Comparison of ENCODE assay signal across 9 cellular contexts in genomic region chr22:23749747-23750373, GRCh38. TPM values are rescaled to one million over a fixed set of nuclear protein-coding genes. Genes with fewer than 3 reads are reported as not detected.
DNase-seq lines count a peak whose midpoint lies in the region; ATAC-seq and TF ChIP-seq lines count a peak whose summit lies in the region.
"Had no signal": no experiment of that assay in that cellular context is flagged by ENCODE, and none has a peak within 500 bp of the region (broad histone marks: within the 10 kb centered on the region; RNA-seq: fewer than 3 reads in every experiment).

No MANE protein-coding gene starts in this region.

- peaks cover 18% of the 10 kb centered on the region for H3K4me1 Mint-ChIP-seq in mesothelial cell of epicardium

- H3K36me3 ChIP-seq in BE2C (peaks cover 3% of the 10 kb centered on the region), IMR-90 (ENCODE audit: control insufficient read depth, insufficient read depth, low read length) (peaks cover 3% of the 10 kb centered on the region), gastroesophageal sphincter (peaks cover 0 to 10% of the 10 kb centered on the region in 2 donors)

- no peak overlapping the region for H4K5ac ChIP-seq in IMR-90 (ENCODE audit: low read depth, low read length)

- no peak overlapping the region for H3K27ac ChIP-seq in IMR-90 (ENCODE audit: insufficient read depth, low read length)
- H3K27ac ChIP-seq in gastroesophageal sphincter = peak overlapping the region in 1 of 4 donors; percentile 91

- H3K27ac Mint-ChIP-seq in mesothelial cell of epicardium = peak overlapping the region; percentile 96

- H3K4me3 Mint-ChIP-seq in mesothelial cell of epicardium = peak overlapping the region; percentile 76

- H2AFZ ChIP-seq in IMR-90 (replicated peaks; ENCODE audit: low read length, poor library complexity) = peak overlapping the region; percentile 74

- H3K18ac ChIP-seq in IMR-90 (ENCODE audit: low read depth, low read length) = no peak overlapping the region

- H3K9ac ChIP-seq in IMR-90 (ENCODE audit: low read depth, low read length) = 0 out of 2 replicates have a peak overlapping the region, but pooled peaks have one; percentile 77

- POLR2A ChIA-PET in IMR-90 (lab: Charles Lee; ENCODE audit: unreplicated experiment) (no interaction called here), HEK293T (lab: Yijun Ruan, JAX) (interaction anchor here (1.4 to 3.3 kb wide), 6 partner anchors 12 to 122 kb away, joined by 3 to 19 read pairs (median 8); partner anchors contain the start of genes C22orf15, CHCHD10 and SLC2A11)

- H2BK120ac ChIP-seq in IMR-90 (ENCODE audit: low read depth, low read length) = no peak overlapping the region

- no peak for TF ChIP-seq EP300 in gastroesophageal sphincter (IDR thresholded peaks at IDR 0.05)

- H3K4me2 ChIP-seq in IMR-90 (ENCODE audit: low read depth, low read length) = peak overlapping the region; percentile 99

- DNase-seq in BE2C (no peak), IMR-90 (no peak), astrocyte of the spinal cord (ENCODE audit: low read depth, low spot score) (no peak), mesothelial cell of epicardium (ENCODE audit: low spot score in 2 of 2, unreplicated experiment in 2 of 2) (no peak), NCI-H2029 treated with DMSO at 0.1 percent for 48 hours (lab: John Stamatoyannopoulos, UW) (no peak), HEK293T (ENCODE audit: extremely low spot score) (no peak)
- no peak for DNase-seq in stimulated activated CD8-positive, alpha-beta memory T cell treated with anti-CD3 and anti-CD28 coated beads, Interleukin-4, amount 100 ng/mL, for 48 hours
- DNase-seq: SHP77 treated with DMSO at 0.1 percent for 48 hours had no signal

- H3K27me3 ChIP-seq in BE2C (no peaks in the 10 kb centered on the region), IMR-90 (ENCODE audit: control insufficient read depth, insufficient read depth, low read length) (no peaks in the 10 kb centered on the region), gastroesophageal sphincter (no peaks in the 10 kb centered on the region)

- H4K20me1 ChIP-seq in IMR-90 (ENCODE audit: insufficient read depth, low read length) = no peaks in the 10 kb centered on the region

- H3K4me3 ChIP-seq in BE2C (ENCODE audit: low read depth, low read length) (peak overlapping the region; percentile 72), IMR-90 (ENCODE audit: insufficient read depth, low read depth, low read length) (peak overlapping the region; percentile 85; the same call in 1 of the 2 replicates), astrocyte of the spinal cord (ENCODE audit: low read depth, low read length) (peak overlapping the region; percentile 78), gastroesophageal sphincter (peak overlapping the region in 1 of 2 donors; percentile 69)

- H3K36me3 Mint-ChIP-seq in mesothelial cell of epicardium = peaks cover 13% of the 10 kb centered on the region

- no peak overlapping the region; the same call in 1 of the 2 replicates for H2AK5ac ChIP-seq in IMR-90 (ENCODE audit: low read depth, low read length)

- WGBS in IMR-90 (ENCODE audit: extremely low coverage in 2 of 2, insufficient read length in 1 of 2), 2 experiments = 87% methylated on average over 11 of the region's 13 CpGs; no CpG with 5 or more reads in 1 of the 2 experiments
- WGBS in gastroesophageal sphincter (ENCODE audit: low coverage in 1 of 2), 2 donors = 55 to 61% methylated on average over 12 to 13 of the region's 13 CpGs

- CTCF ChIA-PET in IMR-90 (lab: Yijun Ruan, JAX) = interaction anchor here (1.1 kb wide), 1 partner anchor 22 kb away, joined by 8 read pairs; no protein-coding TSS in a partner anchor
- CTCF ChIA-PET in HEK293T (lab: Yijun Ruan, JAX) = interaction anchor here (0.6 to 0.8 kb wide), 3 partner anchors 16 to 27 kb away, joined by 3 read pairs; partner anchors contain the start of gene CHCHD10

- no peak overlapping the region for H2BK5ac ChIP-seq in IMR-90 (ENCODE audit: low read depth, low read length, poor library complexity, severe bottlenecking)

- no peak overlapping the region for H2BK15ac ChIP-seq in IMR-90 (ENCODE audit: low read depth, low read length)

- no peak overlapping the region for H2BK20ac ChIP-seq in IMR-90 (ENCODE audit: low read depth, low read length)

- H3K9me3 ChIP-seq in BE2C = no peaks in the 10 kb centered on the region
- H3K9me3 ChIP-seq in IMR-90 (ENCODE audit: control insufficient read depth, insufficient read depth, low read length) = no peaks in the 10 kb centered on the region
- H3K9me3 ChIP-seq in gastroesophageal sphincter = no peaks in the 10 kb centered on the region

- no peak overlapping the region for H3K56ac ChIP-seq in IMR-90 (ENCODE audit: extremely low read depth, insufficient read depth, low read length)

- dilution Hi-C loops in IMR-90 (cut with HindIII; ENCODE audit: low sequenced_read_pairs, unreplicated experiment) = no loop called here

- no peak for TF ChIP-seq POLR2A in IMR-90 (IDR thresholded peaks at IDR 0.05; ENCODE audit: low read depth, low read length)
- TF ChIP-seq POLR2A in gastroesophageal sphincter (IDR thresholded peaks at IDR 0.05) = no peak

- in situ Hi-C loops in IMR-90 (cut with MboI; ENCODE audit: low sequenced_read_pairs) (no loop called here), astrocyte of the spinal cord (cut with HindIII; ENCODE audit: low sequenced_read_pairs) (no loop called here)

- intact Hi-C loops in IMR-90 (cut with micrococcal nuclease) = no loop called here

- 0 out of 2 replicates have a peak overlapping the region, but pooled peaks have one; percentile 22 for H3K14ac ChIP-seq in IMR-90 (replicated peaks; ENCODE audit: low read depth, low read length)

- H3K4me1 ChIP-seq in BE2C = peaks cover 2% of the 10 kb centered on the region; the same call in 1 of the 2 replicates
- H3K4me1 ChIP-seq in IMR-90 (ENCODE audit: control insufficient read depth, insufficient read depth, low read length) = peaks cover 4% of the 10 kb centered on the region
- H3K4me1 ChIP-seq in gastroesophageal sphincter = peaks cover 0 to 30% (median 11%) of the 10 kb centered on the region in 3 donors

- no peak overlapping the region; a peak in 2 of 4 replicates for H4K8ac ChIP-seq in IMR-90 (ENCODE audit: low read depth in 2 of 2, low read length in 2 of 2)

- peaks cover 12 to 31% of the 10 kb centered on the region in 2 experiments for H3K79me1 ChIP-seq in IMR-90 (ENCODE audit: low read depth in 1 of 2, low read length in 2 of 2)

- ATAC-seq in IMR-90 (ENCODE audit: low read depth) = no peak
- ATAC-seq in gastroesophageal sphincter = no peak

- TF ChIP-seq CTCF in BE2C (IDR thresholded peaks at IDR 0.05; ENCODE audit: low read depth, low read length) (no peak), IMR-90 (conservative IDR thresholded peaks at IDR 0.05; ENCODE audit: low read depth, low read length) (no peak), astrocyte of the spinal cord (IDR thresholded peaks at IDR 0.05; ENCODE audit: low read depth, low read length) (no peak), mesothelial cell of epicardium (IDR thresholded peaks at IDR 0.05; ENCODE audit: unreplicated experiment) (no peak), gastroesophageal sphincter (IDR thresholded peaks at IDR 0.05) (no peak)

- peak overlapping the region; percentile 48; the same call in 1 of the 2 replicates for H3K23ac ChIP-seq in IMR-90 (ENCODE audit: low read depth, low read length)

- peaks cover 5% of the 10 kb centered on the region for H3K9me1 ChIP-seq in IMR-90 (ENCODE audit: insufficient read depth, low read length)

- H4K91ac ChIP-seq in IMR-90 (ENCODE audit: insufficient read depth, low read depth, low read length) = no peak overlapping the region

- peak overlapping the region; percentile 73 for H2AK9ac ChIP-seq in IMR-90 (replicated peaks; ENCODE audit: low read depth, low read length, poor library complexity)

- BruUV-seq in IMR-90 (replicated peaks; lab: Mats Ljungman, UMichigan) = no TSS peak

- no peaks in the 10 kb centered on the region for H3K27me3 Mint-ChIP-seq in mesothelial cell of epicardium (ENCODE audit: low read depth)

- H3K9me3 Mint-ChIP-seq in mesothelial cell of epicardium = peaks cover 4% of the 10 kb centered on the region

- no peak for TF ChIP-seq RAD21 in IMR-90 (IDR thresholded peaks at IDR 0.05; ENCODE audit: low read length)

- H3K4ac ChIP-seq in IMR-90 (ENCODE audit: low read depth, low read length) = peak overlapping the region; percentile 15; the same call in 1 of the 2 replicates

RNA-seq across cellular contexts. Expression of gene ZNF70, which starts 1.1 kb away (rescaled TPM):
- 3.0 TPM for polyA plus RNA-seq in BE2C (2012; ENCODE audit: insufficient read depth, insufficient read length, low read depth)
- total RNA-seq in IMR-90 (2012; rRNA removed) (3.9 and 4.3 TPM in 2 replicates), mesothelial cell of epicardium (17.8 to 18.7 TPM (median 18.2 TPM) in 3 replicates), gastroesophageal sphincter (1 to 10 TPM; 3.5 to 8.0 (median 5.5) TPM)
- 1.8 and 2.3 TPM in 2 replicates for polyA plus RNA-seq in IMR-90 (2012; rRNA removed)
- 0.92 and 1.1 TPM in 2 replicates for polyA plus RNA-seq in IMR-90 (2012; cell fraction: cytosol; rRNA removed)
- polyA plus RNA-seq in IMR-90 (2012; cell fraction: nucleus; rRNA removed; ENCODE audit: low replicate concordance) = 2.0 and 2.7 TPM in 2 replicates

RNA-seq across cellular contexts. Expression of gene VPREB3, which starts 4.4 kb away (rescaled TPM):
- 1.8 TPM for polyA plus RNA-seq in BE2C (2012; ENCODE audit: insufficient read depth, insufficient read length, low read depth)
- total RNA-seq in IMR-90 (2012; rRNA removed) = not detected in 2 replicates
- not detected in 2 replicates for polyA plus RNA-seq in IMR-90 (2012; rRNA removed)
- polyA plus RNA-seq in IMR-90 (2012; cell fraction: cytosol; rRNA removed) = not detected in 2 replicates
- polyA plus RNA-seq in IMR-90 (2012; cell fraction: nucleus; rRNA removed; ENCODE audit: low replicate concordance) = not detected in 2 replicates
- 0.52 TPM in 1 of 3 replicates, not detected in the others for total RNA-seq in mesothelial cell of epicardium
- total RNA-seq in gastroesophageal sphincter = 1 to 10 TPM in 1 of 4 donors, not detected in 3; 1.9 TPM

RNA-seq across cellular contexts. Expression of gene C22orf15, which starts 12.9 kb away (rescaled TPM):
- polyA plus RNA-seq in BE2C (2012; ENCODE audit: insufficient read depth, insufficient read length, low read depth) = 1.1 TPM
- 1.7 and 2.3 TPM in 2 replicates for total RNA-seq in IMR-90 (2012; rRNA removed)
- 3.1 and 3.5 TPM in 2 replicates for polyA plus RNA-seq in IMR-90 (2012; rRNA removed)
- polyA plus RNA-seq in IMR-90 (2012; cell fraction: cytosol; rRNA removed) = 4.2 and 4.6 TPM in 2 replicates
- polyA plus RNA-seq in IMR-90 (2012; cell fraction: nucleus; rRNA removed; ENCODE audit: low replicate concordance) = 7.1 and 11.0 TPM in 2 replicates
- 0.36 to 0.82 TPM (median 0.52 TPM) in 3 replicates for total RNA-seq in mesothelial cell of epicardium
- total RNA-seq in gastroesophageal sphincter = under 1 TPM in 2 of 4 donors, not detected in 2; 0.54 to 0.81 TPM

RNA-seq across cellular contexts. Expression of gene CHCHD10, which starts 17.9 kb away (rescaled TPM):
- polyA plus RNA-seq in BE2C (2012; ENCODE audit: insufficient read depth, insufficient read length, low read depth) = 349 TPM
- total RNA-seq in IMR-90 (2012; rRNA removed) (1.4 and 2.2 TPM in 2 replicates), mesothelial cell of epicardium (56.6 to 61.9 TPM (median 61.8 TPM) in 3 replicates), gastroesophageal sphincter (10 to 100 TPM in 3 of 4 donors, 1 to 10 TPM in 1; 2.0 to 40.6 (median 28.1) TPM)
- 10.8 and 11.2 TPM in 2 replicates for polyA plus RNA-seq in IMR-90 (2012; rRNA removed)
- 3.3 and 4.8 TPM in 2 replicates for polyA plus RNA-seq in IMR-90 (2012; cell fraction: cytosol; rRNA removed)
- polyA plus RNA-seq in IMR-90 (2012; cell fraction: nucleus; rRNA removed; ENCODE audit: low replicate concordance) = 1.6 and 4.7 TPM in 2 replicates

RNA-seq across cellular contexts. Expression of gene MMP11, which starts 22.8 kb away (rescaled TPM):
- polyA plus RNA-seq in BE2C (2012; ENCODE audit: insufficient read depth, insufficient read length, low read depth) = 9.5 TPM
- total RNA-seq in IMR-90 (2012; rRNA removed) (1.4 and 2.2 TPM in 2 replicates), mesothelial cell of epicardium (510 to 566 TPM (median 528 TPM) in 3 replicates), gastroesophageal sphincter (10 to 100 TPM in 2 of 4 donors, 1 to 10 TPM in 2; 2.3 to 11.0 (median 9.7) TPM)
- polyA plus RNA-seq in IMR-90 (2012; rRNA removed) = 5.9 and 6.0 TPM in 2 replicates
- polyA plus RNA-seq in IMR-90 (2012; cell fraction: cytosol; rRNA removed) = 6.5 and 10.3 TPM in 2 replicates
- polyA plus RNA-seq in IMR-90 (2012; cell fraction: nucleus; rRNA removed; ENCODE audit: low replicate concordance) = 5.3 and 10.6 TPM in 2 replicates
